Comparison of ENCODE assay signal across 19 cellular contexts in the genomic region with DNA sequence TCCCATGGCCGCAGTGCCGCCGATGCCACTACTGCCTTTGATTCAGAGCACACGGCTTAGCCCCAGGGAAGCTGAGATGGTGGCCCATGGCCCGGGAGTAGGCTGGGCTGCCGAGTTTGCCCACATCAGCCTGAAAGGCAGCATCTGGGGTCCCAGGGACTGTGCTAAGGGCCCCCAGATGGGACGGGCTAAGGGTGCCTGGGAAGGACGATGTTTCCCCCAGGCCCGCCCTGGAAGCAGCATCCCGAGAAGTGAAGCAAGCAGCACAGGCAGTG. TPM values are rescaled to one million over a fixed set of nuclear protein-coding genes. Genes with fewer than 3 reads are reported as not detected.
DNase-seq lines count a peak whose midpoint lies in the region; ATAC-seq, FAIRE-seq and TF ChIP-seq lines count a peak whose summit lies in the region.
"Had no signal": no experiment of that assay in that cellular context is flagged by ENCODE, and none has a peak within 500 bp of the region (broad histone marks: within the 10 kb centered on the region; RNA-seq: fewer than 3 reads in every experiment).

No MANE protein-coding gene starts in this region.

- DNase-seq in IMR-90 (no peak), K562 (ENCODE audit: extremely low read depth in 1 of 4, low spot score in 3 of 4) (no peak), osteoblast (ENCODE audit: insufficient read length, low spot score, missing footprints) (peak; percentile 84), NCI-H2196 (lab: John Stamatoyannopoulos, UW; ENCODE audit: unreplicated experiment) (no peak)
- DNase-seq in stimulated activated CD4-positive, alpha-beta T cell treated with anti-CD3 and anti-CD28 coated beads, Interleukin-4, amount 100 ng/mL, for 24 hours: no peak
- DNase-seq: Caco-2; CD4-positive, CD25-positive, alpha-beta regulatory T cell; CD8-positive, alpha-beta T cell; DMS153; DND-41; HCEC 1CT had no signal

- H4K8ac ChIP-seq in IMR-90 (ENCODE audit: low read depth in 2 of 2, low read length in 2 of 2): no peak overlapping the region

- H3K23ac ChIP-seq in IMR-90 (ENCODE audit: low read depth, low read length): no peak overlapping the region

- H3K79me2 ChIP-seq in K562 (ENCODE audit: control insufficient read depth, insufficient read depth, low read length) (no peaks in the 10 kb centered on the region), osteoblast (ENCODE audit: insufficient read depth, low read length) (no peaks in the 10 kb centered on the region)

- no TSS peak for BruUV-seq in IMR-90 (replicated peaks; lab: Mats Ljungman, UMichigan)
- BruUV-seq in K562 (replicated peaks; lab: Mats Ljungman, UMichigan): no TSS peak

- in situ Hi-C loops in IMR-90 (cut with MboI; ENCODE audit: low sequenced_read_pairs): no loop called here
- in situ Hi-C loops in K562 (cut with MboI): no loop called here

- H2AK5ac ChIP-seq in IMR-90 (ENCODE audit: low read depth, low read length): no peak overlapping the region

- H4K5ac ChIP-seq in IMR-90 (ENCODE audit: low read depth, low read length): no peak overlapping the region

- H3K9me1 ChIP-seq in IMR-90 (ENCODE audit: insufficient read depth, low read length): peaks cover 13% of the 10 kb centered on the region; the same call in 1 of the 2 replicates
- H3K9me1 ChIP-seq in K562 (ENCODE audit: control insufficient read depth, insufficient read depth, low read length): no peaks in the 10 kb centered on the region

- no peak overlapping the region for H3K18ac ChIP-seq in IMR-90 (ENCODE audit: low read depth, low read length)

- H2AFZ ChIP-seq in IMR-90 (replicated peaks; ENCODE audit: low read length, poor library complexity): peak overlapping the region; percentile 32
- H2AFZ ChIP-seq in K562 (ENCODE audit: low read depth, low read length): no peak overlapping the region
- no peak overlapping the region for H2AFZ ChIP-seq in osteoblast (ENCODE audit: low read length)

- H3K36me3 ChIP-seq in IMR-90 (ENCODE audit: control insufficient read depth, insufficient read depth, low read length): peaks cover 67% of the 10 kb centered on the region
- peaks cover 78% of the 10 kb centered on the region; the same call in 2 of the 3 replicates for H3K36me3 ChIP-seq in K562 (ENCODE audit: control insufficient read depth, insufficient read depth, low read length)
- H3K36me3 ChIP-seq in osteoblast (ENCODE audit: insufficient read depth, low read length): peaks cover 49% of the 10 kb centered on the region

- H3K9ac ChIP-seq in IMR-90 (ENCODE audit: low read depth, low read length) (no peak overlapping the region), K562 (ENCODE audit: insufficient read depth in 1 of 2, low read depth in 2 of 2, low read length in 2 of 2) (peak overlapping the region in 1 of 2 experiments; percentile 40; a peak in 1 of 4 replicates)

- H2BK20ac ChIP-seq in IMR-90 (ENCODE audit: low read depth, low read length): no peak overlapping the region

- H3K14ac ChIP-seq in IMR-90 (replicated peaks; ENCODE audit: low read depth, low read length): no peak overlapping the region

- H3K27ac ChIP-seq in IMR-90 (ENCODE audit: insufficient read depth, low read length) (no peak overlapping the region), K562 (ENCODE audit: extremely low read depth, low read depth, low read length) (no peak overlapping the region), osteoblast (ENCODE audit: low read depth, low read length) (no peak overlapping the region)
- H3K27ac ChIP-seq: C4-2B had no signal

- TF ChIP-seq POLR2A in IMR-90 (IDR thresholded peaks at IDR 0.05; ENCODE audit: low read depth, low read length) (no peak), K562 (conservative IDR thresholded peaks at IDR 0.05) (no peak)

- FAIRE-seq in K562 (lab: Jason Lieb, UNC): no peak
- FAIRE-seq: G401.6, H1 had no signal

- no peak overlapping the region for H2BK5ac ChIP-seq in IMR-90 (ENCODE audit: low read depth, low read length, poor library complexity, severe bottlenecking)

- TF ChIP-seq RAD21 in IMR-90 (IDR thresholded peaks at IDR 0.05; ENCODE audit: low read length): no peak
- no peak for TF ChIP-seq RAD21 in K562 (CRISPR knock-in tag; conservative IDR thresholded peaks at IDR 0.05 in 1 of 2, IDR thresholded peaks at IDR 0.05 in 1 of 2)

- TF ChIP-seq EP300 in K562 (IDR thresholded peaks at IDR 0.05; ENCODE audit: low read length): no peak

- H2BK120ac ChIP-seq in IMR-90 (ENCODE audit: low read depth, low read length): no peak overlapping the region

- H4K20me1 ChIP-seq in IMR-90 (ENCODE audit: insufficient read depth, low read length) (peaks cover 7% of the 10 kb centered on the region), K562 (replicated peaks; ENCODE audit: control insufficient read depth, insufficient read depth, low read length) (no peaks in the 10 kb centered on the region), osteoblast (ENCODE audit: insufficient read depth, low read length) (peaks cover 14% of the 10 kb centered on the region)

- POLR2A ChIA-PET in IMR-90 (lab: Charles Lee; ENCODE audit: unreplicated experiment) (no interaction called here), K562 (lab: Yijun Ruan, JAX) (interaction anchor here (0.6 to 1.2 kb wide), 5 partner anchors 8 to 204 kb away, joined by 3 read pairs; no protein-coding TSS in a partner anchor)

- ATAC-seq in IMR-90 (ENCODE audit: low read depth): no peak
- no peak for ATAC-seq in K562
- ATAC-seq in GM21717 (IDR thresholded peaks at IDR 0.05; ENCODE audit: unreplicated experiment): no peak
- ATAC-seq: CD8-positive, alpha-beta T cell had no signal

- H3K79me1 ChIP-seq in IMR-90 (ENCODE audit: low read depth in 1 of 2, low read length in 2 of 2): peaks cover 7 to 32% of the 10 kb centered on the region in 2 experiments; a peak in 3 of 4 replicates

- H3K4ac ChIP-seq in IMR-90 (ENCODE audit: low read depth, low read length): no peak overlapping the region

- no peak overlapping the region for H3K4me3 ChIP-seq in IMR-90 (ENCODE audit: insufficient read depth, low read depth, low read length)
- H3K4me3 ChIP-seq in K562: no peak overlapping the region
- no peak overlapping the region for H3K4me3 ChIP-seq in osteoblast (ENCODE audit: insufficient read depth, low read length)

- H3K4me1 ChIP-seq in IMR-90 (ENCODE audit: control insufficient read depth, insufficient read depth, low read length) (peaks cover 2% of the 10 kb centered on the region), K562 (replicated peaks in 1 of 2; ENCODE audit: control insufficient read depth in 2 of 2, insufficient read depth in 2 of 2, low read length in 2 of 2) (peaks cover 0 to 19% of the 10 kb centered on the region in 2 experiments; a peak in 2 of 5 replicates), osteoblast (ENCODE audit: insufficient read depth, low read length) (peaks cover 12% of the 10 kb centered on the region)
- H3K4me1 ChIP-seq: Caco-2 had no signal

- H3K56ac ChIP-seq in IMR-90 (ENCODE audit: extremely low read depth, insufficient read depth, low read length): no peak overlapping the region

- H2BK15ac ChIP-seq in IMR-90 (ENCODE audit: low read depth, low read length): no peak overlapping the region

- intact Hi-C loops in IMR-90 (cut with micrococcal nuclease): no loop called here
- intact Hi-C loops in K562 (cut with micrococcal nuclease): no loop called here

- H3K9me3 ChIP-seq in IMR-90 (ENCODE audit: control insufficient read depth, insufficient read depth, low read length) (no peaks in the 10 kb centered on the region), K562 (replicated peaks; ENCODE audit: control insufficient read depth, insufficient read depth, low read depth, low read length) (no peaks in the 10 kb centered on the region), osteoblast (ENCODE audit: low read depth, low read length) (no peaks in the 10 kb centered on the region)
- H3K9me3 ChIP-seq: Caco-2 had no signal

- WGBS in IMR-90 (ENCODE audit: extremely low coverage in 2 of 2, insufficient read length in 1 of 2), 2 experiments: 96% methylated on average over 10 of the region's 10 CpGs; no CpG with 5 or more reads in 1 of the 2 experiments
- WGBS in K562 (ENCODE audit: insufficient coverage, low coverage, missing lambda C conversion rate): 88% methylated on average over 7 of the region's 10 CpGs

- no peak for TF ChIP-seq CTCF in IMR-90 (conservative IDR thresholded peaks at IDR 0.05; ENCODE audit: low read depth, low read length)
- TF ChIP-seq CTCF in K562 (IDR thresholded peaks at IDR 0.05 in 2 of 3, conservative IDR thresholded peaks at IDR 0.05 in 1 of 3; ENCODE audit: insufficient read depth in 2 of 3, low read depth in 1 of 3, low read length in 3 of 3): no peak
- no peak for TF ChIP-seq CTCF in osteoblast (IDR thresholded peaks at IDR 0.05; ENCODE audit: extremely low read depth, low read depth, low read length)

- H2AK9ac ChIP-seq in IMR-90 (replicated peaks; ENCODE audit: low read depth, low read length, poor library complexity): no peak overlapping the region

- H3K27me3 ChIP-seq in IMR-90 (ENCODE audit: control insufficient read depth, insufficient read depth, low read length): no peaks in the 10 kb centered on the region
- no peaks in the 10 kb centered on the region for H3K27me3 ChIP-seq in K562 (ENCODE audit: control insufficient read depth in 2 of 2, insufficient read depth in 2 of 2, low read length in 2 of 2)
- H3K27me3 ChIP-seq in osteoblast (ENCODE audit: insufficient read depth, low read length): no peaks in the 10 kb centered on the region

- dilution Hi-C loops in IMR-90 (cut with HindIII; ENCODE audit: low sequenced_read_pairs, unreplicated experiment): no loop called here

- H3K4me2 ChIP-seq in IMR-90 (ENCODE audit: low read depth, low read length): no peak overlapping the region
- no peak overlapping the region for H3K4me2 ChIP-seq in K562 (ENCODE audit: insufficient read depth, low read length)
- H3K4me2 ChIP-seq in osteoblast (ENCODE audit: insufficient read depth, low read length): no peak overlapping the region

- CTCF ChIA-PET in IMR-90 (lab: Yijun Ruan, JAX): no interaction called here
- CTCF ChIA-PET in K562 (lab: Yijun Ruan, JAX; ENCODE audit: low intra/inter-chr PET ratio): no interaction called here

- no peak overlapping the region for H4K91ac ChIP-seq in IMR-90 (ENCODE audit: insufficient read depth, low read depth, low read length)

RNA-seq across cellular contexts. Expression of a gene that starts 22.5 kb away (rescaled TPM):
- total RNA-seq in IMR-90 (2012; rRNA removed) (107 and 115 TPM in 2 replicates), K562 (2014; rRNA removed) (140 and 200 TPM in 2 replicates), K562 (2014; rRNA removed; fragmentation: Illumina TruSeq; extraction: Trizol) (58.3 and 60.9 TPM in 2 replicates), K562 (2015; rRNA removed; fragmentation: Illumina TruSeq; extraction: Trizol) (72.6 and 78.0 TPM in 2 replicates), K562 (2021) (150 and 151 TPM in 2 replicates), osteoblast (221 and 233 TPM in 2 replicates)
- polyA plus RNA-seq in IMR-90 (2012; rRNA removed) (151 and 196 TPM in 2 replicates), K562 (2011; rRNA removed) (40.4 and 41.5 TPM in 2 replicates), K562 (2014; fragmentation: Illumina TruSeq; extraction: Trizol) (41.1 and 84.5 TPM in 2 replicates), K562 (2014; fragmentation: Nextera tagmentation; extraction: Ambion mirVana) (1 to 10 TPM; 1.0 to 5.0 TPM), K562 (2014; rRNA removed) (90.7 and 97.4 TPM in 2 replicates)
- polyA plus RNA-seq in IMR-90 (2012; cell fraction: cytosol; rRNA removed): 175 and 201 TPM in 2 replicates
- 144 and 291 TPM in 2 replicates for polyA plus RNA-seq in IMR-90 (2012; cell fraction: nucleus; rRNA removed; ENCODE audit: low replicate concordance)
- 38.8 and 113 TPM in 2 replicates for total RNA-seq in K562 (2011; cell fraction: chromatin; rRNA removed; ENCODE audit: low replicate concordance)
- 81.4 and 92.0 TPM in 2 replicates for total RNA-seq in K562 (2011; cell fraction: nucleolus; rRNA removed)
- total RNA-seq in K562 (2011; cell fraction: nucleoplasm; rRNA removed): 58.5 and 81.8 TPM in 2 replicates
- polyA plus RNA-seq in K562 (2011; cell fraction: cytosol; rRNA removed): 60.4 and 128 TPM in 2 replicates
- polyA plus RNA-seq in K562 (2011; cell fraction: nucleus; rRNA removed): 70.1 and 145 TPM in 2 replicates
- 110 and 220 TPM in 2 replicates for polyA plus RNA-seq in K562 (2012)
- 14.2 and 24.8 TPM in 2 replicates for polyA minus RNA-seq in K562 (2011; rRNA and poly(A)+ RNA removed)
- 63.5 and 95.7 TPM in 2 replicates for polyA minus RNA-seq in K562 (2011; cell fraction: cytosol; rRNA and poly(A)+ RNA removed)
- polyA minus RNA-seq in K562 (2011; cell fraction: nucleus; rRNA and poly(A)+ RNA removed): 31.5 and 34.3 TPM in 2 replicates

RNA-seq across cellular contexts. Expression of a gene that starts 34.7 kb away (rescaled TPM):
- total RNA-seq in IMR-90 (2012; rRNA removed) (3.2 and 4.2 TPM in 2 replicates), K562 (2014; rRNA removed) (10.2 and 13.8 TPM in 2 replicates), K562 (2014; rRNA removed; fragmentation: Illumina TruSeq; extraction: Trizol) (1.6 and 1.8 TPM in 2 replicates), K562 (2015; rRNA removed; fragmentation: Illumina TruSeq; extraction: Trizol) (4.6 and 4.8 TPM in 2 replicates), K562 (2021) (32.7 and 34.0 TPM in 2 replicates), osteoblast (38.6 and 42.7 TPM in 2 replicates)
- polyA plus RNA-seq in IMR-90 (2012; rRNA removed) (10.3 and 14.7 TPM in 2 replicates), K562 (2011; rRNA removed) (2.0 and 2.4 TPM in 2 replicates), K562 (2014; fragmentation: Illumina TruSeq; extraction: Trizol) (6.3 and 8.3 TPM in 2 replicates), K562 (2014; fragmentation: Nextera tagmentation; extraction: Ambion mirVana) (under 1 TPM; 0.11 to 0.27 TPM), K562 (2014; rRNA removed) (10.8 and 11.6 TPM in 2 replicates)
- 6.9 and 17.2 TPM in 2 replicates for polyA plus RNA-seq in IMR-90 (2012; cell fraction: cytosol; rRNA removed)
- 22.8 and 55.1 TPM in 2 replicates for polyA plus RNA-seq in IMR-90 (2012; cell fraction: nucleus; rRNA removed; ENCODE audit: low replicate concordance)
- total RNA-seq in K562 (2011; cell fraction: chromatin; rRNA removed; ENCODE audit: low replicate concordance): 5.4 and 20.2 TPM in 2 replicates
- 10.5 and 12.0 TPM in 2 replicates for total RNA-seq in K562 (2011; cell fraction: nucleolus; rRNA removed)
- 5.3 and 7.3 TPM in 2 replicates for total RNA-seq in K562 (2011; cell fraction: nucleoplasm; rRNA removed)
- polyA plus RNA-seq in K562 (2011; cell fraction: cytosol; rRNA removed): 2.8 and 11.2 TPM in 2 replicates
- polyA plus RNA-seq in K562 (2011; cell fraction: nucleus; rRNA removed): 7.4 and 18.4 TPM in 2 replicates
- 8.9 and 10.8 TPM in 2 replicates for polyA plus RNA-seq in K562 (2012)
- polyA minus RNA-seq in K562 (2011; rRNA and poly(A)+ RNA removed): 1.3 and 1.7 TPM in 2 replicates
- polyA minus RNA-seq in K562 (2011; cell fraction: cytosol; rRNA and poly(A)+ RNA removed): 14.2 and 20.6 TPM in 2 replicates
- polyA minus RNA-seq in K562 (2011; cell fraction: nucleus; rRNA and poly(A)+ RNA removed): 5.4 and 5.8 TPM in 2 replicates

RNA-seq across cellular contexts. Expression of a gene that starts 52.0 kb away (rescaled TPM):
- total RNA-seq in IMR-90 (2012; rRNA removed): not detected in 2 replicates
- polyA plus RNA-seq in IMR-90 (2012; rRNA removed): not detected in 2 replicates
- polyA plus RNA-seq in IMR-90 (2012; cell fraction: cytosol; rRNA removed): not detected in 2 replicates
- polyA plus RNA-seq in IMR-90 (2012; cell fraction: nucleus; rRNA removed; ENCODE audit: low replicate concordance): not detected in 2 replicates
- not detected in 2 replicates for total RNA-seq in K562 (2011; cell fraction: chromatin; rRNA removed; ENCODE audit: low replicate concordance)
- not detected in 2 replicates for total RNA-seq in K562 (2011; cell fraction: nucleolus; rRNA removed)
- total RNA-seq in K562 (2011; cell fraction: nucleoplasm; rRNA removed): not detected in 2 replicates
- not detected in 2 replicates for total RNA-seq in K562 (2014; rRNA removed)
- total RNA-seq in K562 (2014; rRNA removed; fragmentation: Illumina TruSeq; extraction: Trizol): not detected in 2 replicates
- 0.11 TPM in 1 of 2 replicates, not detected in the other for total RNA-seq in K562 (2015; rRNA removed; fragmentation: Illumina TruSeq; extraction: Trizol)
- total RNA-seq in K562 (2021): 0.07 TPM in 1 of 2 replicates, not detected in the other
- 0.03 TPM in 1 of 2 replicates, not detected in the other for polyA plus RNA-seq in K562 (2011; rRNA removed)
- polyA plus RNA-seq in K562 (2011; cell fraction: cytosol; rRNA removed): not detected in 2 replicates
- not detected in 2 replicates for polyA plus RNA-seq in K562 (2011; cell fraction: nucleus; rRNA removed)
- polyA plus RNA-seq in K562 (2012): 0.08 and 0.17 TPM in 2 replicates
- polyA plus RNA-seq in K562 (2014; fragmentation: Illumina TruSeq; extraction: Trizol): 0.06 TPM in 1 of 2 replicates, not detected in the other
- not detected for polyA plus RNA-seq in K562 (2014; fragmentation: Nextera tagmentation; extraction: Ambion mirVana)
- polyA plus RNA-seq in K562 (2014; rRNA removed): 0.38 TPM in 1 of 2 replicates, not detected in the other
- polyA minus RNA-seq in K562 (2011; rRNA and poly(A)+ RNA removed): not detected in 2 replicates
- polyA minus RNA-seq in K562 (2011; cell fraction: cytosol; rRNA and poly(A)+ RNA removed): not detected in 2 replicates
- not detected in 2 replicates for polyA minus RNA-seq in K562 (2011; cell fraction: nucleus; rRNA and poly(A)+ RNA removed)
- total RNA-seq in osteoblast: not detected in 2 replicates
- total RNA-seq: A172; A673; CD4-positive, CD25-positive, alpha-beta regulatory T cell; CD8-positive, alpha-beta T cell; H1; H7 had no signal
- polyA plus RNA-seq: BJ had no signal
